Comparison of ENCODE assay signal across 7 cellular contexts in the genomic region with DNA sequence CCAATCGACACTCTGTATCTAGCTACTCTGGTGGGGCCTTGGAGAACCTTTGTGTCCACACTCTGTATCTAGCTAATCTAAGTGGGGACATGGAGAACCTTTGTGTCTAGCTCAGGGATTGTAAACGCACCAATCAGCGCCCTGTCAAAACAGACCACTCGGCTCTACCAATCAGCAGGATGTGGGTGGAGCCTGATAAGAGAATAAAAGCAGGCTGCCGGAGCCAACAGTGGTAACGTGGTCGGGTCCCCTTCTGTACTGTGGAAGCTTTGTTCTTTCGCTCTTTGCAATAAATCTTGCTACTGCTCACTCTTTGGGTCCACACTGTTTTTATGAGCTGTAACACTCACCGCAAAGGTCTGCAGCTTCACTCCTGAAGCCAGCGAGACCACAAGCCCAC. TPM values are rescaled to one million over a fixed set of nuclear protein-coding genes. Genes with fewer than 3 reads are reported as not detected.
DNase-seq lines count a peak whose midpoint lies in the region; ATAC-seq and TF ChIP-seq lines count a peak whose summit lies in the region.
"Not testable (repeated sequence)": the region's sequence is repeated elsewhere in the genome, so short reads cannot be mapped to it uniquely, and the experiment has no call there.

No MANE protein-coding gene starts in this region.

- H3K27me3 Mint-ChIP-seq in CD8-positive, alpha-beta T cell (ENCODE audit: low read depth); activated CD4-positive, alpha-beta memory T cell treated with anti-CD3 and anti-CD28 coated beads for 36 hours; activated naive CD4-positive, alpha-beta T cell treated with anti-CD3 and anti-CD28 coated beads, Interleukin-2, amount 50 U/mL, for 24 hours; naive thymus-derived CD8-positive, alpha-beta T cell; stimulated activated naive CD8-positive, alpha-beta T cell treated with anti-CD3 and anti-CD28 coated beads, Interleukin-15, Interleukin-2, amounts not matched to agents 100 ng/mL and 50 ng/mL, for 24 hours: not testable (repeated sequence)
- peaks cover 19% of the 10 kb centered on the region for H3K27me3 Mint-ChIP-seq in central memory CD8-positive, alpha-beta T cell

- not testable (repeated sequence) for H3K4me1 Mint-ChIP-seq in CD8-positive, alpha-beta T cell (ENCODE audit: low read depth); activated CD4-positive, alpha-beta memory T cell treated with anti-CD3 and anti-CD28 coated beads for 36 hours (ENCODE audit: low read depth); activated naive CD4-positive, alpha-beta T cell treated with anti-CD3 and anti-CD28 coated beads, Interleukin-2, amount 50 U/mL, for 24 hours; central memory CD8-positive, alpha-beta T cell; naive thymus-derived CD8-positive, alpha-beta T cell; stimulated activated naive CD8-positive, alpha-beta T cell treated with anti-CD3 and anti-CD28 coated beads, Interleukin-15, Interleukin-2, amounts not matched to agents 100 ng/mL and 50 ng/mL, for 24 hours (ENCODE audit: low read depth)

- TF ChIP-seq POLR2A in NB4 (IDR thresholded peaks at IDR 0.05; ENCODE audit: extremely low read depth, insufficient read length) = not testable (repeated sequence)

- peak overlapping the region; percentile 49 for H3K27ac Mint-ChIP-seq in CD8-positive, alpha-beta T cell
- not testable (repeated sequence) for H3K27ac Mint-ChIP-seq in activated CD4-positive, alpha-beta memory T cell treated with anti-CD3 and anti-CD28 coated beads for 36 hours; activated naive CD4-positive, alpha-beta T cell treated with anti-CD3 and anti-CD28 coated beads, Interleukin-2, amount 50 U/mL, for 24 hours; central memory CD8-positive, alpha-beta T cell (ENCODE audit: low read depth)
- peak overlapping the region in 6 of 10 donors; percentile 12 to 82 (median 68) for H3K27ac Mint-ChIP-seq in naive thymus-derived CD8-positive, alpha-beta T cell
- peak overlapping the region; percentile 15 for H3K27ac Mint-ChIP-seq in stimulated activated naive CD8-positive, alpha-beta T cell treated with anti-CD3 and anti-CD28 coated beads, Interleukin-15, Interleukin-2, amounts not matched to agents 100 ng/mL and 50 ng/mL, for 24 hours

- not testable (repeated sequence) for TF ChIP-seq CTCF in CD8-positive, alpha-beta T cell (IDR thresholded peaks at IDR 0.05); NB4 (IDR thresholded peaks at IDR 0.05; ENCODE audit: low read depth, low read length)

- POLR2A ChIA-PET in CD8-positive, alpha-beta T cell (lab: Charles Lee); activated CD4-positive, alpha-beta memory T cell treated with anti-CD3 and anti-CD28 coated beads for 36 hours (lab: Charles Lee); naive thymus-derived CD8-positive, alpha-beta T cell (lab: Charles Lee): not testable (repeated sequence)

- H3K4me1 ChIP-seq in CD8-positive, alpha-beta T cell (ENCODE audit: insufficient read depth, low read length) = not testable (repeated sequence)

- not testable (repeated sequence) for H3K9me3 Mint-ChIP-seq in CD8-positive, alpha-beta T cell; activated CD4-positive, alpha-beta memory T cell treated with anti-CD3 and anti-CD28 coated beads for 36 hours; activated naive CD4-positive, alpha-beta T cell treated with anti-CD3 and anti-CD28 coated beads, Interleukin-2, amount 50 U/mL, for 24 hours; central memory CD8-positive, alpha-beta T cell; naive thymus-derived CD8-positive, alpha-beta T cell; stimulated activated naive CD8-positive, alpha-beta T cell treated with anti-CD3 and anti-CD28 coated beads, Interleukin-15, Interleukin-2, amounts not matched to agents 100 ng/mL and 50 ng/mL, for 24 hours

- not testable (repeated sequence) for DNase-seq in CD8-positive, alpha-beta T cell; central memory CD8-positive, alpha-beta T cell (ENCODE audit: low spot score in 2 of 2)
- peak; percentile 39 for DNase-seq in NB4 (ENCODE audit: low read depth)
- DNase-seq in activated CD4-positive, alpha-beta memory T cell treated with anti-CD3 and anti-CD28 coated beads for 36 hours = peak; percentile 10
- peak in 2 of 10 donors; percentile 8 to 12 for DNase-seq in naive thymus-derived CD8-positive, alpha-beta T cell

- CTCF ChIA-PET in CD8-positive, alpha-beta T cell (lab: Charles Lee); activated CD4-positive, alpha-beta memory T cell treated with anti-CD3 and anti-CD28 coated beads for 36 hours (lab: Charles Lee): not testable (repeated sequence)

- H3K27me3 ChIP-seq in CD8-positive, alpha-beta T cell (ENCODE audit: insufficient read depth, low read length) = not testable (repeated sequence)

- intact Hi-C loops in CD8-positive, alpha-beta T cell (cut with DNase I, micrococcal nuclease); activated CD4-positive, alpha-beta memory T cell treated with anti-CD3 and anti-CD28 coated beads for 36 hours (cut with micrococcal nuclease): not testable (repeated sequence)

- not testable (repeated sequence) for H3K36me3 Mint-ChIP-seq in CD8-positive, alpha-beta T cell; activated CD4-positive, alpha-beta memory T cell treated with anti-CD3 and anti-CD28 coated beads for 36 hours; activated naive CD4-positive, alpha-beta T cell treated with anti-CD3 and anti-CD28 coated beads, Interleukin-2, amount 50 U/mL, for 24 hours; central memory CD8-positive, alpha-beta T cell (ENCODE audit: insufficient read depth); naive thymus-derived CD8-positive, alpha-beta T cell; stimulated activated naive CD8-positive, alpha-beta T cell treated with anti-CD3 and anti-CD28 coated beads, Interleukin-15, Interleukin-2, amounts not matched to agents 100 ng/mL and 50 ng/mL, for 24 hours (ENCODE audit: low read depth)

- H3K27ac ChIP-seq in CD8-positive, alpha-beta T cell (ENCODE audit: low read depth, low read length) = not testable (repeated sequence)

- H3K4me3 ChIP-seq in CD8-positive, alpha-beta T cell (ENCODE audit: low read depth, low read length); NB4 (ENCODE audit: low read depth, low read length): not testable (repeated sequence)

- not testable (repeated sequence) for H3K9me3 ChIP-seq in CD8-positive, alpha-beta T cell (ENCODE audit: low read length)

- ATAC-seq in CD8-positive, alpha-beta T cell; central memory CD8-positive, alpha-beta T cell (replicated peaks; ENCODE audit: extremely low read depth, poor library complexity, severe bottlenecking): not testable (repeated sequence)
- ATAC-seq in naive thymus-derived CD8-positive, alpha-beta T cell = peak in 1 of 2 donors; percentile 28

- peak overlapping the region; percentile 75 for H3K4me3 Mint-ChIP-seq in CD8-positive, alpha-beta T cell
- H3K4me3 Mint-ChIP-seq in activated CD4-positive, alpha-beta memory T cell treated with anti-CD3 and anti-CD28 coated beads for 36 hours = not testable (repeated sequence)
- peak overlapping the region; percentile 47 for H3K4me3 Mint-ChIP-seq in activated naive CD4-positive, alpha-beta T cell treated with anti-CD3 and anti-CD28 coated beads, Interleukin-2, amount 50 U/mL, for 24 hours
- peak overlapping the region; percentile 31 for H3K4me3 Mint-ChIP-seq in central memory CD8-positive, alpha-beta T cell
- peak overlapping the region; percentile 64 to 81 (median 72) for H3K4me3 Mint-ChIP-seq in naive thymus-derived CD8-positive, alpha-beta T cell
- H3K4me3 Mint-ChIP-seq in stimulated activated naive CD8-positive, alpha-beta T cell treated with anti-CD3 and anti-CD28 coated beads, Interleukin-15, Interleukin-2, amounts not matched to agents 100 ng/mL and 50 ng/mL, for 24 hours = peak overlapping the region; percentile 49

- H3K36me3 ChIP-seq in CD8-positive, alpha-beta T cell (ENCODE audit: insufficient read depth, low read length) = not testable (repeated sequence)

RNA-seq across cellular contexts. Expression of a gene that starts 11.0 kb away (rescaled TPM):
- 10 to 100 TPM; 21.0 to 22.7 TPM for total RNA-seq in CD8-positive, alpha-beta T cell
- 100 to 1,000 TPM; 134 to 143 TPM for total RNA-seq in activated CD4-positive, alpha-beta memory T cell treated with anti-CD3 and anti-CD28 coated beads for 36 hours
- total RNA-seq in naive thymus-derived CD8-positive, alpha-beta T cell = 10 to 100 TPM; 48.0 to 53.4 TPM
- 10 to 100 TPM; 28.2 to 40.8 (median 40.3) TPM for polyA plus RNA-seq in naive thymus-derived CD8-positive, alpha-beta T cell
